Comparison of ENCODE assay signal across 8 cellular contexts in genomic region chr1:23555225-23555801, GRCh38. TPM values are rescaled to one million over a fixed set of nuclear protein-coding genes. Genes with fewer than 3 reads are reported as not detected.
DNase-seq lines count a peak whose midpoint lies in the region; ATAC-seq, FAIRE-seq and TF ChIP-seq lines count a peak whose summit lies in the region.

No MANE protein-coding gene starts in this region.

- TF ChIP-seq EP300 in GM12878 (IDR thresholded peaks at IDR 0.05; ENCODE audit: borderline replicate concordance in 1 of 2, control insufficient read depth in 1 of 2, low read depth in 2 of 2, low read length in 2 of 2): no peak

- peak overlapping the region in 1 of 2 experiments; percentile 48; a peak in 2 of 4 replicates for H3K4me3 ChIP-seq in DND-41 (ENCODE audit: low read depth in 1 of 2, low read length in 2 of 2)
- H3K4me3 ChIP-seq in LNCaP clone FGC (ENCODE audit: low read depth, low read length): peak overlapping the region; percentile 29; the same call in 1 of the 2 replicates
- H3K4me3 ChIP-seq in GM12878: peak overlapping the region; percentile 14; the same call in 1 of the 2 replicates
- peak overlapping the region; percentile 9 for H3K4me3 ChIP-seq in lower leg skin (ENCODE audit: low read depth, poor library complexity, severe bottlenecking)

- peaks cover 6% of the 10 kb centered on the region; the same call in 1 of the 2 replicates for H3K79me2 ChIP-seq in DND-41 (ENCODE audit: insufficient read depth, low read length)
- peaks cover 19% of the 10 kb centered on the region for H3K79me2 ChIP-seq in GM12878 (ENCODE audit: control insufficient read depth, insufficient read depth, low read length)

- in situ Hi-C loops in GM12878 (cut with MboI): no loop called here

- no peak for ATAC-seq in DND-41 (ENCODE audit: insufficient read depth, low read depth)
- ATAC-seq in GM12878: no peak; the same call in 2 of the 3 replicates
- no peak for ATAC-seq in GM18909 (IDR thresholded peaks at IDR 0.05; ENCODE audit: poor library complexity, unreplicated experiment)

- SMC1A ChIA-PET in GM12878 (lab: Charles Lee; ENCODE audit: uncharacterized antibody, unreplicated experiment): interaction anchor here (0.7 to 17.8 kb wide), 13 partner anchors 10 to 79 kb away, joined by 3 to 584 read pairs (median 7); no protein-coding TSS in a partner anchor

- H3K36me3 ChIP-seq in DND-41 (ENCODE audit: insufficient read depth, low read length) (no peaks in the 10 kb centered on the region), GM12878 (ENCODE audit: control insufficient read depth in 2 of 2, insufficient read depth in 2 of 2, low read length in 1 of 2) (no peaks in the 10 kb centered on the region)

- H3K4me1 ChIP-seq in DND-41 (ENCODE audit: insufficient read depth, low read length) (peaks cover 58% of the 10 kb centered on the region), GM12878 (ENCODE audit: control insufficient read depth, insufficient read depth, low read length) (peaks cover 36% of the 10 kb centered on the region)

- H3K4me2 ChIP-seq in DND-41 (ENCODE audit: insufficient read depth, low read length) (peak overlapping the region; percentile 65), GM12878 (ENCODE audit: control insufficient read depth, insufficient read depth) (peak overlapping the region; percentile 90)

- intact Hi-C loops in GM12878 (cut with micrococcal nuclease; ENCODE audit: unreplicated experiment): loop anchor here (2.0 to 5.0 kb wide), 2 partner anchors 37 to 75 kb away; no protein-coding TSS in a partner anchor
- intact Hi-C loops in lower leg skin (cut with DNase I; ENCODE audit: low total_unique reads): loop anchor here (5.0 kb wide), 1 partner anchor 37 kb away; no protein-coding TSS in a partner anchor

- 40% methylated on average over 18 of the region's 18 CpGs for WGBS in GM12878 (ENCODE audit: insufficient coverage, insufficient replicate concordance, low lambda C conversion rate, missing lambda C conversion rate)
- WGBS in lower leg skin, 2 donors: 8 to 9% methylated on average over 18 of the region's 18 CpGs

- POLR2A ChIA-PET in GM12878 (lab: Charles Lee): interaction anchor here (0.7 to 9.2 kb wide), 22 partner anchors 9 to 1583 kb away, joined by 3 to 206 read pairs (median 4); partner anchors contain the start of gene E2F2

- H3K9me3 Mint-ChIP-seq in type B pancreatic cell: no peaks in the 10 kb centered on the region

- peak overlapping the region; percentile 99 for H3K27ac Mint-ChIP-seq in type B pancreatic cell

- CTCF ChIA-PET in GM12878 (lab: Yijun Ruan, JAX): interaction anchor here (0.7 to 24.4 kb wide), 11 partner anchors 9 to 78 kb away, joined by 3 to 959 read pairs (median 7); no protein-coding TSS in a partner anchor

- TF ChIP-seq CTCF in DND-41 (IDR thresholded peaks at IDR 0.05; ENCODE audit: borderline replicate concordance, extremely low read depth, low read length, poor library complexity, severe bottlenecking) (no peak), LNCaP clone FGC (IDR thresholded peaks at IDR 0.05; ENCODE audit: control insufficient read depth, extremely low read depth, insufficient read depth) (no peak), GM12878 (IDR thresholded peaks at IDR 0.05 in 2 of 3, conservative IDR thresholded peaks at IDR 0.05 in 1 of 3; ENCODE audit: control insufficient read depth in 2 of 3, extremely low read depth in 1 of 3, insufficient read depth in 1 of 3, low read depth in 3 of 3, low read length in 3 of 3) (no peak), lower leg skin (IDR thresholded peaks at IDR 0.05) (no peak), type B pancreatic cell (conservative IDR thresholded peaks at IDR 0.05) (no peak)

- no peak for FAIRE-seq in GM12878 (lab: Jason Lieb, UNC)

- TF ChIP-seq POLR2A in GM12878 (IDR thresholded peaks at IDR 0.05; ENCODE audit: low read depth, low read length): no peak
- TF ChIP-seq POLR2A in lower leg skin (IDR thresholded peaks at IDR 0.05): no peak

- H4K20me1 ChIP-seq in DND-41 (ENCODE audit: insufficient read depth, low read length) (peaks cover 7% of the 10 kb centered on the region; the same call in 1 of the 2 replicates), GM12878 (ENCODE audit: control insufficient read depth, insufficient read depth) (no peaks in the 10 kb centered on the region)

- DNase-seq in DND-41 (no peak), LNCaP clone FGC (ENCODE audit: low read depth) (no peak), GM12878 (ENCODE audit: low read depth, low spot score) (no peak), lower leg skin (ENCODE audit: low spot score in 2 of 2) (no peak), type B pancreatic cell (ENCODE audit: extremely low spot score, unreplicated experiment) (no peak), NK-92 (lab: John Stamatoyannopoulos, UW; ENCODE audit: unreplicated experiment) (no peak), T-helper 9 cell (no peak)

- RAD21 ChIA-PET in GM12878 (lab: Charles Lee; ENCODE audit: unreplicated experiment): interaction anchor here (0.8 to 21.6 kb wide), 20 partner anchors 9 to 216 kb away, joined by 3 to 561 read pairs (median 5); partner anchors contain the start of gene RPL11

- H3K27ac ChIP-seq in DND-41 (ENCODE audit: low read length) (peak overlapping the region; percentile 48), GM12878 (ENCODE audit: control insufficient read depth, insufficient read depth) (peak overlapping the region; percentile 64)

- TF ChIP-seq RAD21 in GM12878 (IDR thresholded peaks at IDR 0.05; ENCODE audit: insufficient read depth, low read depth, low read length): no peak

- H2AFZ ChIP-seq in DND-41 (ENCODE audit: low read depth, low read length) (peak overlapping the region; percentile 27; the same call in 1 of the 2 replicates), GM12878 (ENCODE audit: control insufficient read depth, low read depth, low read length) (peak overlapping the region; percentile 77)

- H3K9me3 ChIP-seq in DND-41 (ENCODE audit: insufficient read depth, low read length, severe bottlenecking) (no peaks in the 10 kb centered on the region), GM12878 (replicated peaks; ENCODE audit: control insufficient read depth, insufficient read depth, low read length) (no peaks in the 10 kb centered on the region)

- H3K4me1 Mint-ChIP-seq in type B pancreatic cell (ENCODE audit: unreplicated experiment): peaks cover 49% of the 10 kb centered on the region

- peaks cover 15% of the 10 kb centered on the region for H3K36me3 Mint-ChIP-seq in type B pancreatic cell

- H3K9ac ChIP-seq in DND-41 (ENCODE audit: low read depth, low read length) (peak overlapping the region; percentile 66), GM12878 (ENCODE audit: control insufficient read depth, insufficient read depth, low read length) (peak overlapping the region; percentile 63)

- TSS peak; percentile 89 for BruUV-seq in GM12878 (replicated peaks; lab: Mats Ljungman, UMichigan)

- H3K4me3 Mint-ChIP-seq in type B pancreatic cell: peak overlapping the region; percentile 94

- H3K27me3 ChIP-seq in DND-41 (ENCODE audit: insufficient read depth, low read length, poor library complexity) (peaks cover 23% of the 10 kb centered on the region), GM12878 (replicated peaks in 1 of 2; ENCODE audit: control insufficient read depth in 2 of 2, insufficient read depth in 2 of 2, low read length in 1 of 2) (no peaks in the 10 kb centered on the region)

- peaks cover 8% of the 10 kb centered on the region for H3K27me3 Mint-ChIP-seq in type B pancreatic cell

TF ChIP-seq in GM12878, 131 proteins besides CTCF, POLR2A, EP300 and RAD21:
- TF ChIP-seq BMI1 (IDR thresholded peaks at IDR 0.05; ENCODE audit: borderline replicate concordance): no peak
- TF ChIP-seq FOXK2 (IDR thresholded peaks at IDR 0.05): no peak
- TF ChIP-seq CREM (IDR thresholded peaks at IDR 0.05; ENCODE audit: low read depth): 0 out of 2 replicates have a peak, but pooled peaks have one; percentile 2
TF ChIP-seq in GM12878: peak in this region for 1.

RNA-seq across cellular contexts. Expression of gene ID3, which starts 4.0 kb away (rescaled TPM):
- 69.8 and 72.4 TPM in 2 replicates for total RNA-seq in GM12878 (2013; cell fraction: nucleolus; rRNA removed)
- total RNA-seq in GM12878 (2014; rRNA removed): 403 and 449 TPM in 2 replicates
- 129 and 136 TPM in 2 replicates for total RNA-seq in GM12878 (2014; rRNA removed; fragmentation: Illumina TruSeq; extraction: Trizol)
- 278 and 285 TPM in 2 replicates for total RNA-seq in GM12878 (2021)
- 28.8 TPM for polyA plus RNA-seq in GM12878 (2011; ENCODE audit: low read depth)
- 33.6 and 44.0 TPM in 2 replicates for polyA plus RNA-seq in GM12878 (2011; rRNA removed)
- 121 and 124 TPM in 2 replicates for polyA plus RNA-seq in GM12878 (2011; cell fraction: cytosol; rRNA removed)
- polyA plus RNA-seq in GM12878 (2011; cell fraction: nucleus; rRNA removed): 76.0 and 85.6 TPM in 2 replicates
- polyA plus RNA-seq in GM12878 (2012): 61.0 and 127 TPM in 2 replicates
- polyA plus RNA-seq in GM12878 (2014; fragmentation: Illumina TruSeq; extraction: Trizol): 44.0 and 122 TPM in 2 replicates
- 100 to 1,000 TPM in 1 of 2 experiments, 10 to 100 TPM in 1; 42.7 to 104 TPM for polyA plus RNA-seq in GM12878 (2014; fragmentation: Nextera tagmentation; extraction: Ambion mirVana)
- polyA plus RNA-seq in GM12878 (2014; rRNA removed): 389 and 394 TPM in 2 replicates
- polyA plus RNA-seq in GM12878 (2016; fragmentation: Nextera tagmentation; extraction: Ambion mirVana): 100 to 1,000 TPM; 459 to 475 TPM
- polyA minus RNA-seq in GM12878 (2011; rRNA and poly(A)+ RNA removed): 19.2 and 51.3 TPM in 2 replicates
- polyA minus RNA-seq in GM12878 (2011; cell fraction: cytosol; rRNA and poly(A)+ RNA removed): 35.9 and 41.3 TPM in 2 replicates
- 76.6 and 97.0 TPM in 2 replicates for polyA minus RNA-seq in GM12878 (2011; cell fraction: nucleus; rRNA and poly(A)+ RNA removed)
- 100 to 1,000 TPM in 3 of 4 donors, 10 to 100 TPM in 1; 81.2 to 209 (median 122) TPM for total RNA-seq in lower leg skin
- total RNA-seq in type B pancreatic cell (ENCODE audit: low replicate concordance): 240 and 495 TPM in 2 replicates

RNA-seq across cellular contexts. Expression of gene E2F2, which starts 24.3 kb away (rescaled TPM):
- 14.2 and 14.7 TPM in 2 replicates for total RNA-seq in GM12878 (2013; cell fraction: nucleolus; rRNA removed)
- total RNA-seq in GM12878 (2014; rRNA removed): 23.7 and 24.6 TPM in 2 replicates
- 13.4 and 14.7 TPM in 2 replicates for total RNA-seq in GM12878 (2014; rRNA removed; fragmentation: Illumina TruSeq; extraction: Trizol)
- total RNA-seq in GM12878 (2021): 24.0 and 27.2 TPM in 2 replicates
- 3.7 TPM for polyA plus RNA-seq in GM12878 (2011; ENCODE audit: low read depth)
- polyA plus RNA-seq in GM12878 (2011; rRNA removed): 2.3 and 3.8 TPM in 2 replicates
- 5.3 and 5.9 TPM in 2 replicates for polyA plus RNA-seq in GM12878 (2011; cell fraction: cytosol; rRNA removed)
- polyA plus RNA-seq in GM12878 (2011; cell fraction: nucleus; rRNA removed): 6.6 and 13.6 TPM in 2 replicates
- polyA plus RNA-seq in GM12878 (2012): 3.7 and 5.5 TPM in 2 replicates
- 9.0 and 14.5 TPM in 2 replicates for polyA plus RNA-seq in GM12878 (2014; fragmentation: Illumina TruSeq; extraction: Trizol)
- polyA plus RNA-seq in GM12878 (2014; fragmentation: Nextera tagmentation; extraction: Ambion mirVana): 1 to 10 TPM; 4.3 to 4.6 TPM
- polyA plus RNA-seq in GM12878 (2014; rRNA removed): 10.4 and 12.2 TPM in 2 replicates
- polyA plus RNA-seq in GM12878 (2016; fragmentation: Nextera tagmentation; extraction: Ambion mirVana): 10 to 100 TPM; 17.5 to 18.0 TPM
- 6.4 and 10.4 TPM in 2 replicates for polyA minus RNA-seq in GM12878 (2011; rRNA and poly(A)+ RNA removed)
- 4.5 and 6.9 TPM in 2 replicates for polyA minus RNA-seq in GM12878 (2011; cell fraction: cytosol; rRNA and poly(A)+ RNA removed)
- polyA minus RNA-seq in GM12878 (2011; cell fraction: nucleus; rRNA and poly(A)+ RNA removed): 4.4 and 8.8 TPM in 2 replicates
- 10 to 100 TPM in 2 of 4 donors, 1 to 10 TPM in 2; 6.0 to 12.1 (median 9.0) TPM for total RNA-seq in lower leg skin
- total RNA-seq in type B pancreatic cell (ENCODE audit: low replicate concordance): 8.4 and 9.4 TPM in 2 replicates
